ENCODE assay signal across 22 cellular contexts in genomic region chr3:135214400-135214799, GRCh38.
DNase-seq lines count a peak whose midpoint lies in the region; TF ChIP-seq lines count a peak whose summit lies in the region.
"Had no signal": no experiment of that assay in that cellular context is flagged by ENCODE, and none has a peak within 500 bp of the region (broad histone marks: within the 10 kb centered on the region; RNA-seq: fewer than 3 reads in every experiment).

No MANE protein-coding gene starts in this region.

- H3K9me3 ChIP-seq in skeletal muscle tissue (ENCODE audit: control insufficient read depth in 3 of 3, low read length in 3 of 3) (no peaks in the 10 kb centered on the region), stomach (no peaks in the 10 kb centered on the region)
- H3K9me3 ChIP-seq: A549, BE2C, HAP-1 had no signal

- H3K27ac Mint-ChIP-seq in brain (peak overlapping the region in 3 of 5 experiments; percentile 15 to 21 (median 16)), glutamatergic neuron (ENCODE audit: unreplicated experiment) (peak overlapping the region; percentile 34), osteocyte (ENCODE audit: unreplicated experiment) (no peak overlapping the region)
- H3K27ac Mint-ChIP-seq: CD14-positive monocyte; CD4-positive, alpha-beta T cell; GM23338; HFFc6 had no signal

- TF ChIP-seq CTCF in brain (conservative IDR thresholded peaks at IDR 0.05) (no peak), glutamatergic neuron (IDR thresholded peaks at IDR 0.05; ENCODE audit: partially characterized antibody, unreplicated experiment) (no peak), osteocyte (IDR thresholded peaks at IDR 0.05) (no peak), stomach (IDR thresholded peaks at IDR 0.05) (no peak)

- DNase-seq in glutamatergic neuron (no peak), osteocyte (ENCODE audit: extremely low spot score, unreplicated experiment) (peak; percentile 57), NCI-H187 treated with DMSO at 0.1 percent for 48 hours (lab: John Stamatoyannopoulos, UW) (no peak), NCI-H82 (lab: John Stamatoyannopoulos, UW) (no peak), stomach (no peak)
- DNase-seq: 8988T; ACHN; AML-193; BE2C; CD4-positive, alpha-beta T cell; CD8-positive, alpha-beta memory T cell; DMS 273 treated with DMSO at 0.1 percent for 48 hours; DMS79; GF-D8; HFFc6 had no signal

- H3K9ac ChIP-seq in skeletal muscle tissue (ENCODE audit: low read depth in 1 of 3, low read length in 3 of 3): no peak overlapping the region
- H3K9ac ChIP-seq: BLaER1 treated with 17β-estradiol and CSF1 and Interleukin-3, amounts not matched to agents 10 nM and 100 nM had no signal

- H3K27me3 Mint-ChIP-seq in brain (no peaks in the 10 kb centered on the region), glutamatergic neuron (ENCODE audit: unreplicated experiment) (peaks cover 2% of the 10 kb centered on the region), osteocyte (ENCODE audit: unreplicated experiment) (no peaks in the 10 kb centered on the region)

- peaks cover 16% of the 10 kb centered on the region for H3K36me3 Mint-ChIP-seq in brain
- no peaks in the 10 kb centered on the region for H3K36me3 Mint-ChIP-seq in glutamatergic neuron (ENCODE audit: unreplicated experiment)
- no peaks in the 10 kb centered on the region for H3K36me3 Mint-ChIP-seq in osteocyte (ENCODE audit: unreplicated experiment)
- H3K36me3 Mint-ChIP-seq: CD14-positive monocyte; CD8-positive, alpha-beta memory T cell had no signal

- H3K4me3 Mint-ChIP-seq in brain (no peak overlapping the region), glutamatergic neuron (ENCODE audit: unreplicated experiment) (no peak overlapping the region), osteocyte (ENCODE audit: unreplicated experiment) (no peak overlapping the region)
- H3K4me3 Mint-ChIP-seq: CD14-positive monocyte; CD4-positive, alpha-beta T cell; CD8-positive, alpha-beta memory T cell; GM23338; HFFc6 had no signal

- intact Hi-C loops in stomach (cut with DNase I; ENCODE audit: low total_unique reads): no loop called here

- H3K4me1 Mint-ChIP-seq in brain: peaks cover 34% of the 10 kb centered on the region
- peaks cover 13% of the 10 kb centered on the region for H3K4me1 Mint-ChIP-seq in glutamatergic neuron (ENCODE audit: low read depth, unreplicated experiment)
- H3K4me1 Mint-ChIP-seq in osteocyte (ENCODE audit: unreplicated experiment): no peaks in the 10 kb centered on the region
- H3K4me1 Mint-ChIP-seq: CD8-positive, alpha-beta memory T cell had no signal

- H3K36me3 ChIP-seq in skeletal muscle tissue (ENCODE audit: control insufficient read depth in 3 of 3, insufficient read depth in 3 of 3, low read length in 3 of 3): no peaks in the 10 kb centered on the region
- no peaks in the 10 kb centered on the region for H3K36me3 ChIP-seq in stomach
- H3K36me3 ChIP-seq: BE2C; BLaER1 treated with 17β-estradiol and CSF1 and Interleukin-3, amounts not matched to agents 10 nM and 100 nM; HAP-1 had no signal

- H3K9me3 Mint-ChIP-seq in brain (peaks cover 0 to 4% (median 0%) of the 10 kb centered on the region in 5 experiments), glutamatergic neuron (ENCODE audit: unreplicated experiment) (no peaks in the 10 kb centered on the region), osteocyte (ENCODE audit: unreplicated experiment) (no peaks in the 10 kb centered on the region)
- H3K9me3 Mint-ChIP-seq: CD4-positive, alpha-beta T cell; GM23338 had no signal

- H3K4me3 ChIP-seq in skeletal muscle tissue (ENCODE audit: low read length in 3 of 3) (no peak overlapping the region), stomach (no peak overlapping the region)
- H3K4me3 ChIP-seq: A549; BLaER1 treated with 17β-estradiol and CSF1 and Interleukin-3, amounts not matched to agents 10 nM and 100 nM; GM23338; HAP-1 had no signal

- no peaks in the 10 kb centered on the region for H3K27me3 ChIP-seq in skeletal muscle tissue (ENCODE audit: control insufficient read depth in 3 of 3, insufficient read depth in 3 of 3, low read length in 3 of 3)
- H3K27me3 ChIP-seq in stomach: no peaks in the 10 kb centered on the region
- H3K27me3 ChIP-seq: BE2C; BLaER1 treated with 17β-estradiol and CSF1 and Interleukin-3, amounts not matched to agents 10 nM and 100 nM had no signal

- 73 to 95% (median 79%) methylated on average over 5 of the region's 5 CpGs for WGBS in stomach, 5 donors

- no peak for TF ChIP-seq EP300 in stomach (IDR thresholded peaks at IDR 0.05)

- H3K4me1 ChIP-seq in skeletal muscle tissue (ENCODE audit: control insufficient read depth in 3 of 3, insufficient read depth in 3 of 3, low read length in 3 of 3) (peaks cover 33 to 51% (median 39%) of the 10 kb centered on the region in 3 donors), stomach (no peaks in the 10 kb centered on the region)
- H3K4me1 ChIP-seq: A549, BE2C, HAP-1 had no signal

- H3K27ac ChIP-seq in skeletal muscle tissue (ENCODE audit: low read depth, low read length) (peak overlapping the region; percentile 21), stomach (no peak overlapping the region)
- H3K27ac ChIP-seq: A549; BLaER1 treated with 17β-estradiol and CSF1 and Interleukin-3, amounts not matched to agents 10 nM and 100 nM had no signal

- TF ChIP-seq POLR2A in stomach (IDR thresholded peaks at IDR 0.05): no peak
